9 cellular contexts compared by ENCODE assay signal in genomic region chr4:74671074-74671698, GRCh38.
DNase-seq lines count a peak whose midpoint lies in the region; TF ChIP-seq lines count a peak whose summit lies in the region.
"Had no signal": no experiment of that assay in that cellular context is flagged by ENCODE, and none has a peak within 500 bp of the region (broad histone marks: within the 10 kb centered on the region; RNA-seq: fewer than 3 reads in every experiment).

No MANE protein-coding gene starts in this region.

- no peak overlapping the region for H3K27ac ChIP-seq in tibial artery
- H3K27ac ChIP-seq: BLaER1 treated with 17β-estradiol and CSF1 and Interleukin-3, amounts not matched to agents 10 nM and 100 nM had no signal

- TF ChIP-seq CTCF in astrocyte of the cerebellum (IDR thresholded peaks at IDR 0.05; ENCODE audit: low read depth, low read length, missing control alignments) = peak; percentile 68
- TF ChIP-seq CTCF in kidney epithelial cell (IDR thresholded peaks at IDR 0.05; ENCODE audit: insufficient read depth, low read length, poor library complexity, severe bottlenecking) = peak; percentile 65
- peak in 1 of 2 experiments; percentile 25 for TF ChIP-seq CTCF in tibial artery (IDR thresholded peaks at IDR 0.05)

- H3K4me3 ChIP-seq in astrocyte of the cerebellum (ENCODE audit: low read depth, low read length) (no peak overlapping the region), kidney epithelial cell (ENCODE audit: low read depth, low read length) (no peak overlapping the region), tibial artery (no peak overlapping the region)
- H3K4me3 ChIP-seq: BLaER1 treated with 17β-estradiol and CSF1 and Interleukin-3, amounts not matched to agents 10 nM and 100 nM had no signal

- H3K9me3 ChIP-seq in tibial artery = no peaks in the 10 kb centered on the region
- H3K9me3 ChIP-seq: BLaER1 treated with 17β-estradiol and CSF1 and Interleukin-3, amounts not matched to agents 10 nM and 100 nM had no signal

- H3K36me3 ChIP-seq in kidney epithelial cell (ENCODE audit: control insufficient read depth, insufficient read depth, low read length) = no peaks in the 10 kb centered on the region
- no peaks in the 10 kb centered on the region for H3K36me3 ChIP-seq in tibial artery
- H3K36me3 ChIP-seq: BLaER1 treated with 17β-estradiol and CSF1 and Interleukin-3, amounts not matched to agents 10 nM and 100 nM had no signal

- H3K27me3 ChIP-seq in kidney epithelial cell (ENCODE audit: control insufficient read depth, insufficient read depth, low read length) = no peaks in the 10 kb centered on the region
- H3K27me3 ChIP-seq in tibial artery = no peaks in the 10 kb centered on the region
- H3K27me3 ChIP-seq: BLaER1 treated with 17β-estradiol and CSF1 and Interleukin-3, amounts not matched to agents 10 nM and 100 nM had no signal

- no peaks in the 10 kb centered on the region for H3K4me1 ChIP-seq in tibial artery

- in situ Hi-C loops in astrocyte of the cerebellum (cut with HindIII; ENCODE audit: low sequenced_read_pairs) = no loop called here

- intact Hi-C loops in tibial artery (cut with DNase I; ENCODE audit: low total_unique reads) = loop anchor here (10.0 kb wide), 1 partner anchor 296 kb away; no protein-coding TSS in a partner anchor

- DNase-seq in NCI-H1092 treated with DMSO at 0.1 percent for 48 hours (lab: John Stamatoyannopoulos, UW) = peak; percentile 18
- DNase-seq in NCI-H1092 (lab: John Stamatoyannopoulos, UW) = no peak
- DNase-seq in HUDEP-2 (lab: John Stamatoyannopoulos, UW; ENCODE audit: unreplicated experiment in 76 of 76) = peak in 47 of 76 experiments; percentile 0 to 74 (median 23)
- peak; percentile 48 to 50 for DNase-seq in SHP77 (lab: John Stamatoyannopoulos, UW)
- peak; percentile 62 for DNase-seq in astrocyte of the cerebellum (ENCODE audit: low read depth)
- peak; percentile 35 for DNase-seq in kidney epithelial cell (ENCODE audit: low read depth)
- DNase-seq in stimulated activated CD8-positive, alpha-beta memory T cell treated with anti-CD3 and anti-CD28 coated beads, Interleukin-4, amount 100 ng/mL, for 48 hours = peak; percentile 58
- no peak for DNase-seq in tibial artery

Comparison
In these comparisons a context has a peak if more than half of its experiments do, and no peak if none do; other contexts are left out.
1. DNase-seq: peak in NCI-H1092 treated with DMSO at 0.1 percent for 48 hours (single experiment), HUDEP-2 (47 of 76), SHP77 (2 of 2), astrocyte of the cerebellum (single experiment), kidney epithelial cell (single experiment) and stimulated activated CD8-positive, alpha-beta memory T cell treated with anti-CD3 and anti-CD28 coated beads, Interleukin-4, amount 100 ng/mL, for 48 hours (single experiment); none in NCI-H1092 (single experiment) and tibial artery (0 of 2).